Comparison of ENCODE assay signal across 26 cellular contexts in the genomic region with DNA sequence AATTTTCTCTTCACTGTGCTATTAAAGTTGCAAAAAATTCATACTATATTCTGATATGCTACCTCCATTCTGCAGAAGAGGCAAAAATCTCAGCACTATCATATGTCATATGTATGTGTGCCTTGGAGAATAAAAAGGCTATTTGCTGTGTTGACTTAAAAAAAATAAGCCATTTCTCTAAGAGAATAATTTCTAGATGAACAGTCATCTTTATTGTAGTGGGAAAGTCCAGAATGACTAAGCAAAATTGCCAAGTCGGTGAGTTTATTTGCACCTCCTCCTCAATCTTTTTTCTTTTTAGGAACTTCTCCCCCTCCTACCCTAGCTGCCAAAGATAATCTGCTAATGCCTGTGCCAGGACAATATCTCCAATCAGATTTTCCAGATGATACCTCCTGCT.
DNase-seq lines count a peak whose midpoint lies in the region; ATAC-seq and TF ChIP-seq lines count a peak whose summit lies in the region.
"Had no signal": no experiment of that assay in that cellular context is flagged by ENCODE, and none has a peak within 500 bp of the region (broad histone marks: within the 10 kb centered on the region; RNA-seq: fewer than 3 reads in every experiment).

No MANE protein-coding gene starts in this region.

- H3K27ac ChIP-seq in breast epithelium, result no peak overlapping the region
- H3K27ac ChIP-seq: ascending aorta, BLaER1, pancreas, sigmoid colon, upper lobe of left lung had no signal

- no peak overlapping the region for H3K27ac Mint-ChIP-seq in MCF 10A (ENCODE audit: low read depth, unreplicated experiment)
- H3K27ac Mint-ChIP-seq in natural killer cell, result no peak overlapping the region
- H3K27ac Mint-ChIP-seq: nephron had no signal

- H3K4me1 ChIP-seq in breast epithelium (no peaks in the 10 kb centered on the region), adipocyte (ENCODE audit: control insufficient read depth, insufficient read depth, low read length) (peaks cover 36% of the 10 kb centered on the region)
- H3K4me1 ChIP-seq: ascending aorta, BLaER1, pancreas, upper lobe of left lung had no signal

- TF ChIP-seq CTCF in MCF 10A (IDR thresholded peaks at IDR 0.05; ENCODE audit: unreplicated experiment), result no peak
- TF ChIP-seq CTCF in breast epithelium (IDR thresholded peaks at IDR 0.05), result no peak
- no peak for TF ChIP-seq CTCF in natural killer cell (IDR thresholded peaks at IDR 0.05)

- H3K27me3 Mint-ChIP-seq in MCF 10A (ENCODE audit: insufficient read depth, unreplicated experiment), result no peaks in the 10 kb centered on the region
- H3K27me3 Mint-ChIP-seq in natural killer cell (ENCODE audit: low read depth in 2 of 2), result no peaks in the 10 kb centered on the region

- no TSS peak for BruUV-seq in MCF 10A (replicated peaks; lab: Mats Ljungman, UMichigan)

- DNase-seq in MCF 10A (ENCODE audit: unreplicated experiment) (peak; percentile 13), breast epithelium (ENCODE audit: low spot score in 2 of 2) (no peak), adipocyte (ENCODE audit: low read depth) (peak; percentile 32), fibroblast of peridontal ligament (ENCODE audit: extremely low read depth) (peak; percentile 66), stromal cell of bone marrow (ENCODE audit: low read depth) (peak; percentile 17), natural killer cell (no peak)
- DNase-seq: 8988T; activated CD4-positive, alpha-beta T cell treated with anti-CD3 and anti-CD28 coated beads for 48 hours; activated naive CD4-positive, alpha-beta T cell treated with anti-CD3 and anti-CD28 coated beads, Interleukin-2, amount 50 U/mL, for 16 hours; effector memory CD4-positive, alpha-beta T cell; HCEC 1CT; KBM-7; left ventricle myocardium inferior; NCI-H1694; NCI-H2171 treated with DMSO at 0.1 percent for 48 hours; NCI-H748 treated with DMSO at 0.1 percent for 48 hours; pancreas; sigmoid colon; T-helper 1 cell; upper lobe of left lung had no signal

- CTCF ChIA-PET in MCF 10A (lab: Yijun Ruan, JAX), result no interaction called here

- ATAC-seq in natural killer cell, result no peak
- ATAC-seq in GM19324 (IDR thresholded peaks at IDR 0.05; ENCODE audit: low FRiP score, unreplicated experiment), result no peak
- ATAC-seq in HG03571 (IDR thresholded peaks at IDR 0.05; ENCODE audit: unreplicated experiment), result no peak
- ATAC-seq: esophagus mucosa, pancreas had no signal

- H3K27me3 ChIP-seq in breast epithelium (no peaks in the 10 kb centered on the region), adipocyte (replicated peaks; ENCODE audit: control insufficient read depth, insufficient read depth, low read length) (no peaks in the 10 kb centered on the region)
- H3K27me3 ChIP-seq: ascending aorta, BLaER1, pancreas, sigmoid colon, upper lobe of left lung had no signal

- H3K36me3 Mint-ChIP-seq in MCF 10A (ENCODE audit: insufficient read depth, unreplicated experiment) (no peaks in the 10 kb centered on the region), natural killer cell (peaks cover 11% of the 10 kb centered on the region)

- POLR2A ChIA-PET in MCF 10A (lab: Yijun Ruan, JAX), result no interaction called here

- intact Hi-C loops in MCF 10A (cut with micrococcal nuclease) (no loop called here), breast epithelium (cut with DNase I; ENCODE audit: low total_unique reads) (no loop called here), natural killer cell (cut with micrococcal nuclease) (no loop called here)

- H3K4me3 Mint-ChIP-seq in MCF 10A (ENCODE audit: unreplicated experiment) (no peak overlapping the region), natural killer cell (no peak overlapping the region)
- H3K4me3 Mint-ChIP-seq: nephron had no signal

- TF ChIP-seq POLR2A in breast epithelium (IDR thresholded peaks at IDR 0.05), result no peak

- no peak overlapping the region for H3K9ac ChIP-seq in adipocyte (ENCODE audit: low read length)
- H3K9ac ChIP-seq: BLaER1 had no signal

- no peaks in the 10 kb centered on the region for H3K9me3 ChIP-seq in breast epithelium
- H3K9me3 ChIP-seq in adipocyte (ENCODE audit: control insufficient read depth, low read length), result no peaks in the 10 kb centered on the region
- H3K9me3 ChIP-seq: ascending aorta, BLaER1, pancreas, sigmoid colon, upper lobe of left lung had no signal

- H3K9me3 Mint-ChIP-seq in MCF 10A (ENCODE audit: unreplicated experiment) (no peaks in the 10 kb centered on the region), natural killer cell (peaks cover 4 to 6% of the 10 kb centered on the region in 2 donors)
- H3K9me3 Mint-ChIP-seq: nephron had no signal

- peaks cover 13% of the 10 kb centered on the region for H3K4me1 Mint-ChIP-seq in MCF 10A (ENCODE audit: insufficient read depth, unreplicated experiment)
- no peaks in the 10 kb centered on the region for H3K4me1 Mint-ChIP-seq in natural killer cell
- H3K4me1 Mint-ChIP-seq: nephron had no signal

- H3K4me3 ChIP-seq in breast epithelium (no peak overlapping the region), adipocyte (ENCODE audit: low read length) (no peak overlapping the region)
- H3K4me3 ChIP-seq: ascending aorta, BLaER1, left ventricle myocardium inferior, pancreas, sigmoid colon, upper lobe of left lung had no signal

- H3K36me3 ChIP-seq in breast epithelium (no peaks in the 10 kb centered on the region), adipocyte (ENCODE audit: control insufficient read depth, insufficient read depth, low read length, severe bottlenecking) (no peaks in the 10 kb centered on the region)
- H3K36me3 ChIP-seq: ascending aorta, BLaER1, left ventricle myocardium inferior, pancreas, sigmoid colon, upper lobe of left lung had no signal

Comparison
In these comparisons a context has a peak if more than half of its experiments do, and no peak if none do; other contexts are left out.
1. DNase-seq: peak in MCF 10A (single experiment), adipocyte (single experiment), fibroblast of peridontal ligament (single experiment) and stromal cell of bone marrow (single experiment); none in breast epithelium (0 of 2) and natural killer cell (single experiment).